1 cellular context compared by ENCODE assay signal in genomic region chr4:135050086-135050717, GRCh38.
TF ChIP-seq lines count a peak whose summit lies in the region.

No MANE protein-coding gene starts in this region.

TF ChIP-seq in endothelial cell of umbilical vein, 7 proteins besides CTCF, POLR2A, EP300 and RAD21 (continued from another document):
- TF ChIP-seq EZH2 (IDR thresholded peaks at IDR 0.05; ENCODE audit: borderline replicate concordance, low read depth, low read length, severe bottlenecking) (no peak), POLR2AphosphoS5 (IDR thresholded peaks at IDR 0.05; ENCODE audit: insufficient read depth, low read depth, low read length) (no peak), GATA2 (IDR thresholded peaks at IDR 0.05; ENCODE audit: insufficient read depth, insufficient read length, low read depth, low read length) (no peak), JUN (IDR thresholded peaks at IDR 0.05; ENCODE audit: borderline replicate concordance, insufficient read depth, insufficient read length, low read depth) (no peak), FOS (IDR thresholded peaks at IDR 0.05; ENCODE audit: borderline replicate concordance, insufficient read depth, low read length) (no peak), MYC (IDR thresholded peaks at IDR 0.05; ENCODE audit: low read depth, low read length) (no peak)
